Comparison of ENCODE assay signal across 31 cellular contexts in genomic region chr7:149817301-149817771, GRCh38. TPM values are rescaled to one million over a fixed set of nuclear protein-coding genes. Genes with fewer than 3 reads are reported as not detected.
"Had no signal": no experiment of that assay in that cellular context is flagged by ENCODE, and none has a peak within 500 bp of the region (broad histone marks: within the 10 kb centered on the region; RNA-seq: fewer than 3 reads in every experiment).

No MANE protein-coding gene starts in this region.

- H3K27ac Mint-ChIP-seq: activated CD8-positive, alpha-beta T cell treated with anti-CD3 and anti-CD28 coated beads, Interleukin-2, amount 10 ng/mL, durations not matched to agents 7 days and 5 days; activated naive CD4-positive, alpha-beta T cell treated with anti-CD3 and anti-CD28 coated beads, Interleukin-2, amount 50 U/mL, for 72 hours; activated naive CD8-positive, alpha-beta T cell treated with anti-CD3 and anti-CD28 coated beads, Interleukin-2, amount 50 U/mL, for 24 hours; activated T-helper 1 cell treated with anti-CD3 and anti-CD28 coated beads, Interleukin-12 subunit alpha, Interleukin-12 subunit beta, Interleukin-2, Interleukin-4 antibody, amounts not matched to agents 30 ng/mL and 10 ng/mL and 1 ng/mL, durations not matched to agents 14 hours and 24 hours and 36 hours; brain; T-helper 17 cell; WTC11 had no signal

- H3K27ac ChIP-seq: SJSA1 had no signal

- H3K36me3 Mint-ChIP-seq: activated naive CD4-positive, alpha-beta T cell treated with anti-CD3 and anti-CD28 coated beads, Interleukin-2, amount 50 U/mL, for 72 hours; brain; IgD-negative memory B cell; WTC11 had no signal

- DNase-seq: activated CD4-positive, alpha-beta T cell treated with anti-CD3 and anti-CD28 coated beads for 48 hours; activated CD4-positive, alpha-beta T cell treated with anti-CD3 and anti-CD28 coated beads, Interleukin-2, amount 50 U/mL, for 4 hours; activated CD4-positive, CD25-positive, alpha-beta regulatory T cell treated with anti-CD3 and anti-CD28 coated beads, Interleukin-2, amount 50 U/mL, for 72 hours; activated CD8-positive, alpha-beta memory T cell treated with anti-CD3 and anti-CD28 coated beads, Interleukin-2, amount 50 U/mL, for 48 hours; activated CD8-positive, alpha-beta T cell treated with anti-CD3 and anti-CD28 coated beads, Interleukin-2, amount 10 ng/mL, durations not matched to agents 7 days and 5 days; activated effector memory CD4-positive, alpha-beta T cell treated with anti-CD3 and anti-CD28 coated beads, Interleukin-2, amount 50 U/mL, for 16 hours; activated naive CD4-positive, alpha-beta T cell treated with Interleukin-2 at 50 U/mL for 16 hours; activated naive CD8-positive, alpha-beta T cell treated with anti-CD3 and anti-CD28 coated beads, Interleukin-2, amount 50 U/mL, for 24 hours; activated T-cell treated with anti-CD3 and anti-CD28 coated beads, Interleukin-2, amount 50 U/mL, for 1 hour; amniotic stem cell; KG1; NCI-H1048; NCI-H146; NCI-H187 treated with DMSO at 0.1 percent for 48 hours; NCI-H2081 treated with DMSO at 0.1 percent for 48 hours; NCI-H226; NCI-H526 treated with DMSO at 0.1 percent for 48 hours; NCI-H82; OCI-M1; RPMI8226; SHP77; T-helper 17 cell; T-helper 9 cell had no signal

- H3K4me1 ChIP-seq: SJSA1 had no signal

- H3K4me1 Mint-ChIP-seq: activated naive CD8-positive, alpha-beta T cell treated with anti-CD3 and anti-CD28 coated beads, Interleukin-2, amount 50 U/mL, for 24 hours; IgD-negative memory B cell; T-helper 17 cell; WTC11 had no signal

- H3K4me3 ChIP-seq: SJSA1 had no signal

- H3K9me3 ChIP-seq: SJSA1 had no signal

- H3K27me3 Mint-ChIP-seq: activated naive CD8-positive, alpha-beta T cell treated with anti-CD3 and anti-CD28 coated beads, Interleukin-2, amount 50 U/mL, for 24 hours; brain; IgD-negative memory B cell; T-helper 17 cell had no signal

- ATAC-seq: activated CD8-positive, alpha-beta T cell treated with anti-CD3 and anti-CD28 coated beads, Interleukin-2, amount 10 ng/mL, durations not matched to agents 7 days and 5 days; activated naive CD4-positive, alpha-beta T cell treated with anti-CD3 and anti-CD28 coated beads, Interleukin-2, amount 50 U/mL, for 72 hours; activated naive CD8-positive, alpha-beta T cell treated with anti-CD3 and anti-CD28 coated beads, Interleukin-2, amount 50 U/mL, for 24 hours; Panc1; T-helper 17 cell; WTC11 had no signal

- H3K9me3 Mint-ChIP-seq: activated naive CD4-positive, alpha-beta T cell treated with anti-CD3 and anti-CD28 coated beads, Interleukin-2, amount 50 U/mL, for 72 hours; activated naive CD8-positive, alpha-beta T cell treated with anti-CD3 and anti-CD28 coated beads, Interleukin-2, amount 50 U/mL, for 24 hours; activated T-helper 1 cell treated with anti-CD3 and anti-CD28 coated beads, Interleukin-12 subunit alpha, Interleukin-12 subunit beta, Interleukin-2, Interleukin-4 antibody, amounts not matched to agents 30 ng/mL and 10 ng/mL and 1 ng/mL, durations not matched to agents 14 hours and 24 hours and 36 hours; brain; IgD-negative memory B cell; WTC11 had no signal

- H3K4me3 Mint-ChIP-seq: activated CD8-positive, alpha-beta T cell treated with anti-CD3 and anti-CD28 coated beads, Interleukin-2, amount 10 ng/mL, durations not matched to agents 7 days and 5 days; activated naive CD8-positive, alpha-beta T cell treated with anti-CD3 and anti-CD28 coated beads, Interleukin-2, amount 50 U/mL, for 24 hours; activated T-helper 1 cell treated with anti-CD3 and anti-CD28 coated beads, Interleukin-12 subunit alpha, Interleukin-12 subunit beta, Interleukin-2, Interleukin-4 antibody, amounts not matched to agents 30 ng/mL and 10 ng/mL and 1 ng/mL, durations not matched to agents 14 hours and 24 hours and 36 hours; brain; IgD-negative memory B cell; T-helper 17 cell; WTC11 had no signal

- H3K36me3 ChIP-seq: SJSA1 had no signal

RNA-seq across cellular contexts. Expression of gene ZNF467, which starts 43.9 kb away (rescaled TPM):
- total RNA-seq: LHCN-M2, SJSA1 had no signal
